Comparison of ENCODE assay signal across 8 cellular contexts in genomic region chr20:1392693-1393506, GRCh38. TPM values are rescaled to one million over a fixed set of nuclear protein-coding genes. Genes with fewer than 3 reads are reported as not detected.
A peak's percentile ranks its signal among the peaks of the same experiment; 100 is the strongest.
DNase-seq lines count a peak whose midpoint lies in the region; ATAC-seq, FAIRE-seq and TF ChIP-seq lines count a peak whose summit lies in the region.

TSS of gene FKBP1A (minus strand) at chr20:1393054. CDS start at chr20:1392998, 56 bp downstream.

- H3K4me1 Mint-ChIP-seq in T-helper 1 cell treated with Interleukin-12 subunit alpha and Interleukin-12 subunit beta and Interleukin-4 antibody, amounts not matched to agents 30 μg/mL and 1 μg/mL, for 36 hours (ENCODE audit: low read depth) = peaks cover 56% of the 10 kb centered on the region

- DNase-seq in NCI-H1694 treated with DMSO at 0.1 percent for 48 hours (lab: John Stamatoyannopoulos, UW) (peak; percentile 62), amniotic stem cell (lab: John Stamatoyannopoulos, UW) (peak; percentile 51), left ventricle myocardium superior (peak; percentile 97), pulmonary artery endothelial cell (ENCODE audit: low read depth, low spot score) (peak; percentile 70), urothelium cell line (ENCODE audit: low spot score) (peak; percentile 94)

- TF ChIP-seq POLR2A in GM15510 (IDR thresholded peaks at IDR 0.05; ENCODE audit: borderline replicate concordance, extremely low read depth, insufficient read length) = peak; percentile 83

- no peak for FAIRE-seq in urothelium cell line (lab: Jason Lieb, UNC)

- peak within 1 kb of the TSS; percentile 91 for H3K4me3 Mint-ChIP-seq in T-helper 1 cell treated with Interleukin-12 subunit alpha and Interleukin-12 subunit beta and Interleukin-4 antibody, amounts not matched to agents 30 μg/mL and 1 μg/mL, for 36 hours

- peaks cover 29% of the 10 kb centered on the region for H3K27me3 Mint-ChIP-seq in T-helper 1 cell treated with Interleukin-12 subunit alpha and Interleukin-12 subunit beta and Interleukin-4 antibody, amounts not matched to agents 30 μg/mL and 1 μg/mL, for 36 hours (ENCODE audit: low read depth)

- peak within 1 kb of the TSS; percentile 91 for H3K27ac Mint-ChIP-seq in T-helper 1 cell treated with Interleukin-12 subunit alpha and Interleukin-12 subunit beta and Interleukin-4 antibody, amounts not matched to agents 30 μg/mL and 1 μg/mL, for 36 hours

- H3K36me3 Mint-ChIP-seq in T-helper 1 cell treated with Interleukin-12 subunit alpha and Interleukin-12 subunit beta and Interleukin-4 antibody, amounts not matched to agents 30 μg/mL and 1 μg/mL, for 36 hours (ENCODE audit: low read depth) = peaks cover 15% of the 10 kb centered on the region

- H3K9me3 Mint-ChIP-seq in T-helper 1 cell treated with Interleukin-12 subunit alpha and Interleukin-12 subunit beta and Interleukin-4 antibody, amounts not matched to agents 30 μg/mL and 1 μg/mL, for 36 hours = peaks cover 10% of the 10 kb centered on the region

- intact Hi-C loops in left ventricle myocardium superior (cut with micrococcal nuclease) = loop anchor here (5.0 kb wide), 1 partner anchor 66 kb away; the partner anchor contains the start of gene SDCBP2

- peak; percentile 73 for ATAC-seq in HG02938 (IDR thresholded peaks at IDR 0.05; ENCODE audit: unreplicated experiment)
- ATAC-seq in left ventricle myocardium superior = peak; percentile 98

RNA-seq across cellular contexts. Expression of gene FKBP1A, which starts in this region (rescaled TPM):
- total RNA-seq in left ventricle myocardium superior (135 TPM), pulmonary artery endothelial cell (293 and 297 TPM in 2 replicates)

Comparison
In these comparisons a context has a peak if more than half of its experiments do, and no peak if none do; other contexts are left out.
1. Peak in every context shown above with its lines: DNase-seq and ATAC-seq.